ENCODE assay signal across 20 cellular contexts in genomic region chr2:170237572-170238120, GRCh38. TPM values are rescaled to one million over a fixed set of nuclear protein-coding genes. Genes with fewer than 3 reads are reported as not detected.
DNase-seq lines count a peak whose midpoint lies in the region; ATAC-seq, FAIRE-seq and TF ChIP-seq lines count a peak whose summit lies in the region.
"Had no signal": no experiment of that assay in that cellular context is flagged by ENCODE, and none has a peak within 500 bp of the region (broad histone marks: within the 10 kb centered on the region; RNA-seq: fewer than 3 reads in every experiment).

No MANE protein-coding gene starts in this region.

- H3K9me1 ChIP-seq in K562 (ENCODE audit: control insufficient read depth, insufficient read depth, low read length), result no peaks in the 10 kb centered on the region

- H4K20me1 ChIP-seq in K562 (replicated peaks; ENCODE audit: control insufficient read depth, insufficient read depth, low read length), result no peaks in the 10 kb centered on the region
- H4K20me1 ChIP-seq: BLaER1 treated with 17β-estradiol and CSF1 and Interleukin-3, amounts not matched to agents 10 nM and 100 nM had no signal

- intact Hi-C loops in K562 (cut with micrococcal nuclease), result loop anchor here (2.0 to 5.0 kb wide), 4 partner anchors 65 to 635 kb away; no protein-coding TSS in a partner anchor

- no peak for FAIRE-seq in K562 (lab: Jason Lieb, UNC)
- FAIRE-seq: GM12892 had no signal

- in situ Hi-C loops in K562 (cut with MboI), result loop anchor here (5.0 to 10.0 kb wide), 4 partner anchors 85 to 575 kb away; no protein-coding TSS in a partner anchor

- no peak for TF ChIP-seq CTCF in K562 (IDR thresholded peaks at IDR 0.05 in 2 of 3, conservative IDR thresholded peaks at IDR 0.05 in 1 of 3; ENCODE audit: insufficient read depth in 2 of 3, low read depth in 1 of 3, low read length in 3 of 3)
- no peak for TF ChIP-seq CTCF in parathyroid adenoma (IDR thresholded peaks at IDR 0.05)

- POLR2A ChIA-PET in K562 (lab: Yijun Ruan, JAX), result interaction anchor here (1.5 kb wide), 1 partner anchor 9 kb away, joined by 3 read pairs; no protein-coding TSS in a partner anchor

- 49% methylated on average over 4 of the region's 4 CpGs for WGBS in K562 (ENCODE audit: insufficient coverage, low coverage, missing lambda C conversion rate)

- H3K79me2 ChIP-seq in K562 (ENCODE audit: control insufficient read depth, insufficient read depth, low read length) (no peaks in the 10 kb centered on the region), parathyroid adenoma (no peaks in the 10 kb centered on the region)

- H3K36me3 ChIP-seq in K562 (ENCODE audit: control insufficient read depth, insufficient read depth, low read length) (no peaks in the 10 kb centered on the region), parathyroid adenoma (ENCODE audit: control insufficient read depth, insufficient read depth, low read length) (no peaks in the 10 kb centered on the region)
- H3K36me3 ChIP-seq: BLaER1 treated with 17β-estradiol and CSF1 and Interleukin-3, amounts not matched to agents 10 nM and 100 nM; HAP-1 had no signal

- DNase-seq in NCI-H146 (lab: John Stamatoyannopoulos, UW), result peak; percentile 3
- DNase-seq in NCI-H146 treated with DMSO at 0.1 percent for 48 hours (lab: John Stamatoyannopoulos, UW; ENCODE audit: unreplicated experiment), result no peak
- peak; percentile 52 for DNase-seq in NCI-H69 (lab: John Stamatoyannopoulos, UW)
- no peak for DNase-seq in K562 (ENCODE audit: extremely low read depth in 1 of 4, low spot score in 3 of 4)
- no peak for DNase-seq in activated effector memory CD4-positive, alpha-beta T cell treated with Interleukin-2 at 50 U/mL for 16 hours
- DNase-seq: 8988T; ACHN; CD4-positive, CD25-positive, alpha-beta regulatory T cell; DMS 273 treated with DMSO at 0.1 percent for 48 hours; DMS79 treated with DMSO at 0.1 percent for 48 hours; EL; GOT3; IMR-90 had no signal

- TF ChIP-seq EP300 in K562 (IDR thresholded peaks at IDR 0.05; ENCODE audit: low read length), result no peak

- H3K9me3 ChIP-seq in K562 (replicated peaks; ENCODE audit: control insufficient read depth, insufficient read depth, low read depth, low read length) (no peaks in the 10 kb centered on the region), parathyroid adenoma (ENCODE audit: control insufficient read depth, low read length) (no peaks in the 10 kb centered on the region)
- H3K9me3 ChIP-seq: BLaER1 treated with 17β-estradiol and CSF1 and Interleukin-3, amounts not matched to agents 10 nM and 100 nM; HAP-1 had no signal

- no peak overlapping the region for H3K9ac ChIP-seq in K562 (ENCODE audit: insufficient read depth in 1 of 2, low read depth in 2 of 2, low read length in 2 of 2)
- H3K9ac ChIP-seq in parathyroid adenoma, result no peak overlapping the region
- H3K9ac ChIP-seq: BLaER1 treated with 17β-estradiol and CSF1 and Interleukin-3, amounts not matched to agents 10 nM and 100 nM had no signal

- CTCF ChIA-PET in K562 (lab: Yijun Ruan, JAX; ENCODE audit: low intra/inter-chr PET ratio), result interaction anchor here (2.6 kb wide), 1 partner anchor 578 kb away, joined by 14 read pairs; no protein-coding TSS in a partner anchor

- H3K4me2 ChIP-seq in K562 (ENCODE audit: insufficient read depth, low read length) (no peak overlapping the region), parathyroid adenoma (ENCODE audit: low read length) (peak overlapping the region; percentile 21)
- H3K4me2 ChIP-seq: BLaER1 treated with 17β-estradiol and CSF1 and Interleukin-3, amounts not matched to agents 10 nM and 100 nM had no signal

- H3K27me3 ChIP-seq in K562 (ENCODE audit: control insufficient read depth in 2 of 2, insufficient read depth in 2 of 2, low read length in 2 of 2) (no peaks in the 10 kb centered on the region), parathyroid adenoma (ENCODE audit: control insufficient read depth, insufficient read depth, low read length) (no peaks in the 10 kb centered on the region)
- H3K27me3 ChIP-seq: BLaER1 treated with 17β-estradiol and CSF1 and Interleukin-3, amounts not matched to agents 10 nM and 100 nM had no signal

- no TSS peak for BruUV-seq in K562 (replicated peaks; lab: Mats Ljungman, UMichigan)

- H3K4me3 ChIP-seq in K562 (no peak overlapping the region), parathyroid adenoma (ENCODE audit: low read depth, low read length) (no peak overlapping the region)
- H3K4me3 ChIP-seq: BLaER1 treated with 17β-estradiol and CSF1 and Interleukin-3, amounts not matched to agents 10 nM and 100 nM; HAP-1 had no signal

- H3K4me1 ChIP-seq in K562 (replicated peaks in 1 of 2; ENCODE audit: control insufficient read depth in 2 of 2, insufficient read depth in 2 of 2, low read length in 2 of 2) (peaks cover 0 to 60% of the 10 kb centered on the region in 2 experiments; a peak in 4 of 5 replicates), parathyroid adenoma (peaks cover 3% of the 10 kb centered on the region)
- H3K4me1 ChIP-seq: BLaER1 treated with 17β-estradiol and CSF1 and Interleukin-3, amounts not matched to agents 10 nM and 100 nM had no signal

- 0 out of 4 replicates have a peak, but pooled peaks of 1 of the 2 experiments have one; percentile 14 for TF ChIP-seq RAD21 in K562 (CRISPR knock-in tag; conservative IDR thresholded peaks at IDR 0.05 in 1 of 2, IDR thresholded peaks at IDR 0.05 in 1 of 2)

- H3K27ac ChIP-seq in K562 (ENCODE audit: extremely low read depth, low read depth, low read length) (no peak overlapping the region), parathyroid adenoma (no peak overlapping the region)
- H3K27ac ChIP-seq: BLaER1 treated with 17β-estradiol and CSF1 and Interleukin-3, amounts not matched to agents 10 nM and 100 nM; HL-60 had no signal

- ATAC-seq in K562, result no peak
- no peak for ATAC-seq in HG02884 (IDR thresholded peaks at IDR 0.05; ENCODE audit: unreplicated experiment)
- no peak for ATAC-seq in HG03469 (IDR thresholded peaks at IDR 0.05; ENCODE audit: unreplicated experiment)

- H2AFZ ChIP-seq in K562 (ENCODE audit: low read depth, low read length), result peak overlapping the region; percentile 26; the same call in 1 of the 2 replicates
- H2AFZ ChIP-seq in parathyroid adenoma, result peak overlapping the region; percentile 22

- no peak for TF ChIP-seq POLR2A in K562 (conservative IDR thresholded peaks at IDR 0.05)

TF ChIP-seq in K562, 482 proteins besides CTCF, POLR2A, EP300 and RAD21 (continues in another document):
- TF ChIP-seq ZNF695 (CRISPR knock-in tag; IDR thresholded peaks at IDR 0.05) (no peak), ZNF398 (CRISPR knock-in tag; IDR thresholded peaks at IDR 0.05) (no peak), HLTF (IDR thresholded peaks at IDR 0.05) (no peak), ZNF174 (CRISPR knock-in tag; IDR thresholded peaks at IDR 0.05) (no peak), PKNOX1 (IDR thresholded peaks at IDR 0.05) (no peak)

RNA-seq across cellular contexts. Expression of gene MYO3B, which starts 59.7 kb away (rescaled TPM):
- 5.2 and 8.0 TPM in 2 replicates for total RNA-seq in K562 (2011; cell fraction: chromatin; rRNA removed; ENCODE audit: low replicate concordance)
- total RNA-seq in K562 (2011; cell fraction: nucleolus; rRNA removed), result 1.7 and 2.7 TPM in 2 replicates
- total RNA-seq in K562 (2011; cell fraction: nucleoplasm; rRNA removed), result 3.4 and 3.9 TPM in 2 replicates
- 3.0 and 3.4 TPM in 2 replicates for total RNA-seq in K562 (2014; rRNA removed)
- total RNA-seq in K562 (2014; rRNA removed; fragmentation: Illumina TruSeq; extraction: Trizol), result 4.6 and 4.7 TPM in 2 replicates
- 3.4 and 3.8 TPM in 2 replicates for total RNA-seq in K562 (2015; rRNA removed; fragmentation: Illumina TruSeq; extraction: Trizol)
- total RNA-seq in K562 (2021), result 3.5 and 4.7 TPM in 2 replicates
- polyA plus RNA-seq in K562 (2011; rRNA removed), result 0.32 and 3.6 TPM in 2 replicates
- polyA plus RNA-seq in K562 (2011; cell fraction: cytosol; rRNA removed), result 0.24 and 1.3 TPM in 2 replicates
- polyA plus RNA-seq in K562 (2011; cell fraction: nucleus; rRNA removed), result 0.79 and 3.4 TPM in 2 replicates
- 4.5 and 6.0 TPM in 2 replicates for polyA plus RNA-seq in K562 (2012)
- 3.4 and 4.2 TPM in 2 replicates for polyA plus RNA-seq in K562 (2014; fragmentation: Illumina TruSeq; extraction: Trizol)
- 1 to 10 TPM; 2.9 to 6.5 TPM for polyA plus RNA-seq in K562 (2014; fragmentation: Nextera tagmentation; extraction: Ambion mirVana)
- 2.7 and 3.8 TPM in 2 replicates for polyA plus RNA-seq in K562 (2014; rRNA removed)
- 1.1 and 3.9 TPM in 2 replicates for polyA minus RNA-seq in K562 (2011; rRNA and poly(A)+ RNA removed)
- 0.27 and 1.7 TPM in 2 replicates for polyA minus RNA-seq in K562 (2011; cell fraction: cytosol; rRNA and poly(A)+ RNA removed)
- polyA minus RNA-seq in K562 (2011; cell fraction: nucleus; rRNA and poly(A)+ RNA removed), result 1.9 and 6.5 TPM in 2 replicates
- total RNA-seq: CD4-positive, CD25-positive, alpha-beta regulatory T cell; IMR-90 had no signal
- polyA plus RNA-seq: CD4-positive, CD25-positive, alpha-beta regulatory T cell had no signal

Comparison
In these comparisons a context has a peak if more than half of its experiments do, and no peak if none do; other contexts are left out.
1. DNase-seq: peak in NCI-H146 (single experiment) and NCI-H69 (single experiment); none in NCI-H146 treated with DMSO at 0.1 percent for 48 hours (single experiment), K562 (0 of 4) and activated effector memory CD4-positive, alpha-beta T cell treated with Interleukin-2 at 50 U/mL for 16 hours (single experiment).